In genomic region chr6:34280216-34280615, GRCh38 we compare ENCODE assay signal across 31 cellular contexts.
"Had no signal": no experiment of that assay in that cellular context is flagged by ENCODE, and none has a peak within 500 bp of the region (broad histone marks: within the 10 kb centered on the region; RNA-seq: fewer than 3 reads in every experiment).

No MANE protein-coding gene starts in this region.

- H3K4me3 Mint-ChIP-seq: activated B cell treated with CpG ODN at 0.5 μM for 24 hours; activated CD8-positive, alpha-beta T cell treated with anti-CD3 and anti-CD28 coated beads for 36 hours; activated naive CD4-positive, alpha-beta T cell treated with anti-CD3 and anti-CD28 coated beads, Interleukin-2, amount 50 U/mL, for 24 hours; activated naive CD8-positive, alpha-beta T cell treated with anti-CD3 and anti-CD28 coated beads for 36 hours; activated naive CD8-positive, alpha-beta T cell treated with anti-CD3 and anti-CD28 coated beads, Interleukin-2, amount 50 U/mL, for 24 hours; activated T-cell treated with anti-CD3 and anti-CD28 coated beads, Interleukin-2, amount 50 U/mL, for 4 hours; activated T-helper 17 cell treated with anti-CD3 and anti-CD28 coated beads, Interleukin-2, amount 50 U/mL, for 72 hours; endodermal cell had no signal

- FAIRE-seq: colon, TTC549 had no signal

- H3K9me3 Mint-ChIP-seq: activated B cell treated with CpG ODN at 0.5 μM for 24 hours; activated CD8-positive, alpha-beta T cell treated with anti-CD3 and anti-CD28 coated beads for 36 hours; activated naive CD4-positive, alpha-beta T cell treated with anti-CD3 and anti-CD28 coated beads, Interleukin-2, amount 50 U/mL, for 24 hours; activated naive CD8-positive, alpha-beta T cell treated with anti-CD3 and anti-CD28 coated beads for 36 hours; activated naive CD8-positive, alpha-beta T cell treated with anti-CD3 and anti-CD28 coated beads, Interleukin-2, amount 50 U/mL, for 24 hours; activated T-cell treated with anti-CD3 and anti-CD28 coated beads, Interleukin-2, amount 50 U/mL, for 4 hours; activated T-helper 17 cell treated with anti-CD3 and anti-CD28 coated beads, Interleukin-2, amount 50 U/mL, for 72 hours; endodermal cell had no signal

- H3K27me3 ChIP-seq: adrenal gland, body of pancreas, dorsolateral prefrontal cortex, esophagus muscularis mucosa, foreskin keratinocyte, gastroesophageal sphincter had no signal

- H3K36me3 ChIP-seq: adrenal gland had no signal

- H3K27ac ChIP-seq: adrenal gland, body of pancreas, dorsolateral prefrontal cortex, esophagus muscularis mucosa, foreskin keratinocyte, gastroesophageal sphincter, VCaP had no signal

- H3K4me1 Mint-ChIP-seq: activated T-helper 17 cell treated with anti-CD3 and anti-CD28 coated beads, Interleukin-2, amount 50 U/mL, for 72 hours had no signal

- H3K4me3 ChIP-seq: adrenal gland, body of pancreas, dorsolateral prefrontal cortex, esophagus muscularis mucosa, gastroesophageal sphincter had no signal

- DNase-seq: activated B cell treated with CpG ODN at 0.5 μM for 24 hours; activated CD4-positive, alpha-beta T cell treated with anti-CD3 and anti-CD28 coated beads for 48 hours; activated CD4-positive, alpha-beta T cell treated with anti-CD3 and anti-CD28 coated beads, Interleukin-2, amount 50 U/mL, for 1 hour; activated CD4-positive, alpha-beta T cell treated with anti-CD3 and anti-CD28 coated beads, Interleukin-2, amount 50 U/mL, for 48 hours; activated CD8-positive, alpha-beta memory T cell treated with anti-CD3 and anti-CD28 coated beads for 24 hours; activated CD8-positive, alpha-beta T cell treated with anti-CD3 and anti-CD28 coated beads for 36 hours; activated effector memory CD4-positive, alpha-beta T cell treated with Interleukin-2 at 50 U/mL for 16 hours; activated gamma-delta T cell treated with Interleukin-2 at 50 U/mL for 16 hours; activated naive CD4-positive, alpha-beta T cell treated with Interleukin-2 at 50 U/mL for 16 hours; activated naive CD8-positive, alpha-beta T cell treated with anti-CD3 and anti-CD28 coated beads for 36 hours; activated naive CD8-positive, alpha-beta T cell treated with anti-CD3 and anti-CD28 coated beads, Interleukin-2, amount 50 U/mL, for 24 hours; activated T-cell treated with anti-CD3 and anti-CD28 coated beads, Interleukin-2, amount 50 U/mL, for 4 hours; adrenal gland; amygdala; aorta; body of pancreas; caudate nucleus; dorsolateral prefrontal cortex; effector memory CD4-positive, alpha-beta T cell; endodermal cell; erythroblast; foreskin keratinocyte; T-helper 2 cell had no signal

- H3K4me1 ChIP-seq: body of pancreas, foreskin keratinocyte had no signal

- H3K9me3 ChIP-seq: adrenal gland, body of pancreas, esophagus muscularis mucosa, gastroesophageal sphincter had no signal

- ATAC-seq: activated CD4-positive, CD25-positive, alpha-beta regulatory T cell treated with anti-CD3 and anti-CD28 coated beads, Interleukin-2, amount 50 U/mL, for 24 hours; activated CD8-positive, alpha-beta T cell treated with anti-CD3 and anti-CD28 coated beads for 36 hours; activated naive CD8-positive, alpha-beta T cell treated with anti-CD3 and anti-CD28 coated beads, Interleukin-2, amount 50 U/mL, for 24 hours; activated T-cell treated with anti-CD3 and anti-CD28 coated beads, Interleukin-2, amount 50 U/mL, for 4 hours; activated T-helper 17 cell treated with anti-CD3 and anti-CD28 coated beads, Interleukin-2, amount 50 U/mL, for 72 hours; body of pancreas; foreskin keratinocyte; gastroesophageal sphincter had no signal

- H3K27ac Mint-ChIP-seq: activated B cell treated with CpG ODN at 0.5 μM for 24 hours; activated CD8-positive, alpha-beta T cell treated with anti-CD3 and anti-CD28 coated beads for 36 hours; activated naive CD4-positive, alpha-beta T cell treated with anti-CD3 and anti-CD28 coated beads, Interleukin-2, amount 50 U/mL, for 24 hours; activated naive CD8-positive, alpha-beta T cell treated with anti-CD3 and anti-CD28 coated beads for 36 hours; activated naive CD8-positive, alpha-beta T cell treated with anti-CD3 and anti-CD28 coated beads, Interleukin-2, amount 50 U/mL, for 24 hours; activated T-helper 17 cell treated with anti-CD3 and anti-CD28 coated beads, Interleukin-2, amount 50 U/mL, for 72 hours; endodermal cell had no signal

- H3K27me3 Mint-ChIP-seq: activated B cell treated with CpG ODN at 0.5 μM for 24 hours; activated CD8-positive, alpha-beta T cell treated with anti-CD3 and anti-CD28 coated beads for 36 hours; activated naive CD4-positive, alpha-beta T cell treated with anti-CD3 and anti-CD28 coated beads, Interleukin-2, amount 50 U/mL, for 24 hours; activated naive CD8-positive, alpha-beta T cell treated with anti-CD3 and anti-CD28 coated beads for 36 hours; activated naive CD8-positive, alpha-beta T cell treated with anti-CD3 and anti-CD28 coated beads, Interleukin-2, amount 50 U/mL, for 24 hours; activated T-helper 17 cell treated with anti-CD3 and anti-CD28 coated beads, Interleukin-2, amount 50 U/mL, for 72 hours had no signal
